1 cellular context compared by ENCODE assay signal in the genomic region with DNA sequence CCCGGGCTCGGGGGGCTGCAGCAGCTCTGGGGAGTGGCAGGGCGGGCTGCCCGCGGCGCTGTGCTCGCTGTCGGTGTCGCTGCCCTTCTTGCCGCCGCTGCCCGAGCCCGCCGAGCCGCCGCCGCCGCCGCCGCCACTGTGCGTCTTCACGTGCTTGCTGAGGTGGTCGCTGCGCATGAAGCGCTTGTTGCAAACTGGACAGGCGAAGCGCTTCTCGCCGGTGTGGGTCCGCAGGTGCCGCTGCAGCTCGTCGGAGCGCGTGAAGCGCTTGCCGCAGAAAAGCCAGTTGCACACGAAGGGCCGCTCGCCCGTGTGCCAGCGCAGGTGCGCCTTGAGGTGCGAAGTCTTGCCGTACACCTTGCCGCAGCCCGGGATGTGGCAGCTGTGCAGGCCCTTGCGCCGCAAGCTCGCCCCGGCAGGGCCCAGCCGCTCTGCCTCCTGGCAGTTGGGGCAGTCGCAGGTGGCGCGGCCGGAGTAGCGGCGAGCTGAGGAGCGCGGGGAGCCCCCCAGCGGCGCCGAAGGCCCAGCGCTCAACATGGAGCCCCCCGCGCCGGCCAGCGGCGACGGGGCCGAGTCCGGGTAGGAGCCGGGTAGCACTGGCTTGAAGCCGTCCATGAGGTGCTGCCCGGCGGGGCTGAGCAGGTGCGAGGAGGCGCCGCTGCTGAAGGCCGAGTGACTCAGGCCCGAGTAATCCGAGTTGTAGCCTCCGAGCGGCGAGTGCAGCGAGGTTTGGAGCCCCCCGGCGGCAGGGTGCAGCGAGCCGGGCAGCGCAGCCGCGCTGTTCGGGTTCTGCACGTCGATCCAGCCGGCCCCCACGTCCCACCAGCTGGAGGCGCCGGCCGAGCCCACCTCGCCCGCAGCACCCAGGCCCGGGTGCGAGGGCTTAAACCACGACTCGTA.
TF ChIP-seq lines count a peak whose summit lies in the region.

No MANE protein-coding gene starts in this region.

TF ChIP-seq in HEK293, 187 proteins besides CTCF, POLR2A, EP300 and RAD21 (continued from another document and continues in another):
- TF ChIP-seq, protein P1, sequence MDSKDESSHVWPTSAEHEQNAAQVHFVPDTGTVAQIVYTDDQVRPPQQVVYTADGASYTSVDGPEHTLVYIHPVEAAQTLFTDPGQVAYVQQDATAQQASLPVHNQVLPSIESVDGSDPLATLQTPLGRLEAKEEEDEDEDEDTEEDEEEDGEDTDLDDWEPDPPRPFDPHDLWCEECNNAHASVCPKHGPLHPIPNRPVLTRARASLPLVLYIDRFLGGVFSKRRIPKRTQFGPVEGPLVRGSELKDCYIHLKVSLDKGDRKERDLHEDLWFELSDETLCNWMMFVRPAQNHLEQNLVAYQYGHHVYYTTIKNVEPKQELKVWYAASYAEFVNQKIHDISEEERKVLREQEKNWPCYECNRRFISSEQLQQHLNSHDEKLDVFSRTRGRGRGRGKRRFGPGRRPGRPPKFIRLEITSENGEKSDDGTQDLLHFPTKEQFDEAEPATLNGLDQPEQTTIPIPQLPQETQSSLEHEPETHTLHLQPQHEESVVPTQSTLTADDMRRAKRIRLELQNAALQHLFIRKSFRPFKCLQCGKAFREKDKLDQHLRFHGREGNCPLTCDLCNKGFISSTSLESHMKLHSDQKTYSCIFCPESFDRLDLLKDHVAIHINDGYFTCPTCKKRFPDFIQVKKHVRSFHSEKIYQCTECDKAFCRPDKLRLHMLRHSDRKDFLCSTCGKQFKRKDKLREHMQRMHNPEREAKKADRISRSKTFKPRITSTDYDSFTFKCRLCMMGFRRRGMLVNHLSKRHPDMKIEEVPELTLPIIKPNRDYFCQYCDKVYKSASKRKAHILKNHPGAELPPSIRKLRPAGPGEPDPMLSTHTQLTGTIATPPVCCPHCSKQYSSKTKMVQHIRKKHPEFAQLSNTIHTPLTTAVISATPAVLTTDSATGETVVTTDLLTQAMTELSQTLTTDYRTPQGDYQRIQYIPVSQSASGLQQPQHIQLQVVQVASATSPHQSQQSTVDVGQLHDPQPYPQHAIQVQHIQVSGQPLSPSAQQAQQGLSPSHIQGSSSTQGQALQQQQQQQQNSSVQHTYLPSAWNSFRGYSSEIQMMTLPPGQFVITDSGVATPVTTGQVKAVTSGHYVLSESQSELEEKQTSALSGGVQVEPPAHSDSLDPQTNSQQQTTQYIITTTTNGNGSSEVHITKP (tag by site-specific recombination; IDR thresholded peaks at IDR 0.05) = peak; percentile 60
- TF ChIP-seq ZNF660 (tag by site-specific recombination; IDR thresholded peaks at IDR 0.05) (0 out of 2 replicates have a peak, but pooled peaks have one; percentile 54), ZNF274 (IDR thresholded peaks at IDR 0.05; ENCODE audit: low read length) (no peak), ZNF274 (tag by site-specific recombination; IDR thresholded peaks at IDR 0.05; ENCODE audit: borderline replicate concordance) (no peak), GLIS2 (tag by site-specific recombination; IDR thresholded peaks at IDR 0.05) (peak; percentile 58), ZNF394 (tag by site-specific recombination; IDR thresholded peaks at IDR 0.05; ENCODE audit: borderline replicate concordance) (0 out of 2 replicates have a peak, but pooled peaks have one; percentile 20), ZNF76 (tag by site-specific recombination; IDR thresholded peaks at IDR 0.05; ENCODE audit: borderline replicate concordance, low read depth) (no peak), ZNF155 (tag by site-specific recombination; IDR thresholded peaks at IDR 0.05) (no peak), ZNF416 (tag by site-specific recombination; IDR thresholded peaks at IDR 0.05) (no peak), ZNF600 (tag by site-specific recombination; IDR thresholded peaks at IDR 0.05) (peak; percentile 67), SP3 (tag by site-specific recombination; IDR thresholded peaks at IDR 0.05) (no peak), KLF9 (tag by site-specific recombination; IDR thresholded peaks at IDR 0.05; ENCODE audit: low read depth) (no peak), ZBTB8A (tag by site-specific recombination; IDR thresholded peaks at IDR 0.05) (peak; percentile 64), ZNF48 (tag by site-specific recombination; IDR thresholded peaks at IDR 0.05) (no peak), ZSCAN23 (tag by site-specific recombination; IDR thresholded peaks at IDR 0.05) (no peak), KLF10 (tag by site-specific recombination; IDR thresholded peaks at IDR 0.05) (no peak), KLF16 (tag by site-specific recombination; IDR thresholded peaks at IDR 0.05) (no peak), TSHZ1 (tag by site-specific recombination; IDR thresholded peaks at IDR 0.05; ENCODE audit: borderline replicate concordance) (no peak), ZNF112 (tag by site-specific recombination; IDR thresholded peaks at IDR 0.05) (no peak), ZNF146 (tag by site-specific recombination; IDR thresholded peaks at IDR 0.05) (no peak), SCRT1 (tag by site-specific recombination; IDR thresholded peaks at IDR 0.05; ENCODE audit: borderline replicate concordance) (no peak), ZNF292 (tag by site-specific recombination; IDR thresholded peaks at IDR 0.05; ENCODE audit: borderline replicate concordance, low read depth) (no peak), ZNF37A (tag by site-specific recombination; IDR thresholded peaks at IDR 0.05) (no peak), ZNF629 (tag by site-specific recombination; IDR thresholded peaks at IDR 0.05) (peak; percentile 11; the same call in 1 of the 2 replicates), ZNF184 (tag by site-specific recombination; IDR thresholded peaks at IDR 0.05) (no peak), ZNF792 (tag by site-specific recombination; IDR thresholded peaks at IDR 0.05) (no peak), ZBTB44 (tag by site-specific recombination; IDR thresholded peaks at IDR 0.05) (no peak), KLF17 (tag by site-specific recombination; IDR thresholded peaks at IDR 0.05) (no peak), REPIN1 (tag by site-specific recombination; IDR thresholded peaks at IDR 0.05; ENCODE audit: low read depth) (no peak), ZBTB20 (tag by site-specific recombination; IDR thresholded peaks at IDR 0.05) (peak; percentile 64; the same call in 1 of the 2 replicates), ZNF677 (tag by site-specific recombination; IDR thresholded peaks at IDR 0.05) (no peak), SALL2 (tag by site-specific recombination; IDR thresholded peaks at IDR 0.05; ENCODE audit: borderline replicate concordance) (no peak), YY1 (tag by site-specific recombination; IDR thresholded peaks at IDR 0.05) (no peak), ZNF423 (tag by site-specific recombination; IDR thresholded peaks at IDR 0.05) (no peak), ZNF140 (tag by site-specific recombination; IDR thresholded peaks at IDR 0.05) (no peak), ZNF335 (tag by site-specific recombination; conservative IDR thresholded peaks at IDR 0.05) (no peak), ZNF692 (tag by site-specific recombination; IDR thresholded peaks at IDR 0.05) (peak; percentile 29; the same call in 1 of the 2 replicates), HOXD13 (CRISPR knock-in tag; IDR thresholded peaks at IDR 0.05; ENCODE audit: borderline replicate concordance) (no peak), ZNF133 (tag by site-specific recombination; IDR thresholded peaks at IDR 0.05) (no peak), ZXDB (tag by site-specific recombination; IDR thresholded peaks at IDR 0.05) (no peak), ZNF341 (tag by site-specific recombination; IDR thresholded peaks at IDR 0.05; ENCODE audit: low read depth) (peak; percentile 15; the same call in 1 of the 2 replicates), ZNF223 (tag by site-specific recombination; IDR thresholded peaks at IDR 0.05) (no peak), ZNF837 (tag by site-specific recombination; IDR thresholded peaks at IDR 0.05) (no peak), KLF8 (tag by site-specific recombination; IDR thresholded peaks at IDR 0.05) (no peak), RBAK (tag by site-specific recombination; IDR thresholded peaks at IDR 0.05) (no peak), ZNF610 (tag by site-specific recombination; IDR thresholded peaks at IDR 0.05; ENCODE audit: borderline replicate concordance) (no peak), ZNF132 (tag by site-specific recombination; IDR thresholded peaks at IDR 0.05; ENCODE audit: borderline replicate concordance) (no peak), ZNF510 (tag by site-specific recombination; IDR thresholded peaks at IDR 0.05; ENCODE audit: insufficient replicate concordance) (no peak)
- TF ChIP-seq, protein P2, sequence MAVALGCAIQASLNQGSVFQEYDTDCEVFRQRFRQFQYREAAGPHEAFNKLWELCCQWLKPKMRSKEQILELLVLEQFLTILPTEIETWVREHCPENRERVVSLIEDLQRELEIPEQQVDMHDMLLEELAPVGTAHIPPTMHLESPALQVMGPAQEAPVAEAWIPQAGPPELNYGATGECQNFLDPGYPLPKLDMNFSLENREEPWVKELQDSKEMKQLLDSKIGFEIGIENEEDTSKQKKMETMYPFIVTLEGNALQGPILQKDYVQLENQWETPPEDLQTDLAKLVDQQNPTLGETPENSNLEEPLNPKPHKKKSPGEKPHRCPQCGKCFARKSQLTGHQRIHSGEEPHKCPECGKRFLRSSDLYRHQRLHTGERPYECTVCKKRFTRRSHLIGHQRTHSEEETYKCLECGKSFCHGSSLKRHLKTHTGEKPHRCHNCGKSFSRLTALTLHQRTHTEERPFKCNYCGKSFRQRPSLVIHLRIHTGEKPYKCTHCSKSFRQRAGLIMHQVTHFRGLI (tag by site-specific recombination; IDR thresholded peaks at IDR 0.05) = 0 out of 2 replicates have a peak, but pooled peaks have one; percentile 46
- TF ChIP-seq, protein P3, sequence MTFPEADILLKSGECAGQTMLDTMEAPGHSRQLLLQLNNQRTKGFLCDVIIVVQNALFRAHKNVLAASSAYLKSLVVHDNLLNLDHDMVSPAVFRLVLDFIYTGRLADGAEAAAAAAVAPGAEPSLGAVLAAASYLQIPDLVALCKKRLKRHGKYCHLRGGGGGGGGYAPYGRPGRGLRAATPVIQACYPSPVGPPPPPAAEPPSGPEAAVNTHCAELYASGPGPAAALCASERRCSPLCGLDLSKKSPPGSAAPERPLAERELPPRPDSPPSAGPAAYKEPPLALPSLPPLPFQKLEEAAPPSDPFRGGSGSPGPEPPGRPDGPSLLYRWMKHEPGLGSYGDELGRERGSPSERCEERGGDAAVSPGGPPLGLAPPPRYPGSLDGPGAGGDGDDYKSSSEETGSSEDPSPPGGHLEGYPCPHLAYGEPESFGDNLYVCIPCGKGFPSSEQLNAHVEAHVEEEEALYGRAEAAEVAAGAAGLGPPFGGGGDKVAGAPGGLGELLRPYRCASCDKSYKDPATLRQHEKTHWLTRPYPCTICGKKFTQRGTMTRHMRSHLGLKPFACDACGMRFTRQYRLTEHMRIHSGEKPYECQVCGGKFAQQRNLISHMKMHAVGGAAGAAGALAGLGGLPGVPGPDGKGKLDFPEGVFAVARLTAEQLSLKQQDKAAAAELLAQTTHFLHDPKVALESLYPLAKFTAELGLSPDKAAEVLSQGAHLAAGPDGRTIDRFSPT (tag by site-specific recombination; IDR thresholded peaks at IDR 0.05) = peak; percentile 44; the same call in 1 of the 2 replicates
